Comparison of ENCODE assay signal across 15 cellular contexts in the genomic region with DNA sequence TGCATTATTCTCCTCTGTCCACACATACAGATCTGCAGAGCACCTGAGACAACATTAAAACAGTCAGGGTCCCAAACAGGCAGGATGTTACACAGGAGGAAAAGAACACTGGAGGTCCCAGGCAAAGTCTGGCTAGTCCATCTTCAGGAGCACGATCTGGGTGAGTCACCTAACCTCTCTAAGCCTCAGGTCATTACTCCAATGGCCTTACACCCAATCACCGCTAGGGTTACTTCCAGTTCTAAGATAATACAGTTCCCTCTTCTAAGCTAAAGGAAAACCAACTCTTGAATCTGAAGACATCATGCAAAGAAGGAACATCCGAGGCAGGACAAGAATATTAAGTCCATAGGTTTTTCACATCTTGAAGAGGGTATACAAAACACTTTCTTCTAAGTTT. TPM values are rescaled to one million over a fixed set of nuclear protein-coding genes. Genes with fewer than 3 reads are reported as not detected.
A peak's percentile ranks its signal among the peaks of the same experiment; 100 is the strongest.
DNase-seq lines count a peak whose midpoint lies in the region; ATAC-seq, FAIRE-seq and TF ChIP-seq lines count a peak whose summit lies in the region.
"Had no signal": no experiment of that assay in that cellular context is flagged by ENCODE, and none has a peak within 500 bp of the region (broad histone marks: within the 10 kb centered on the region; RNA-seq: fewer than 3 reads in every experiment).

No MANE protein-coding gene starts in this region.

- ATAC-seq in HepG2 (0 out of 3 replicates have a peak, but pooled peaks have one; percentile 29), HG03139 (IDR thresholded peaks at IDR 0.05; ENCODE audit: unreplicated experiment) (no peak), HG03108 (IDR thresholded peaks at IDR 0.05; ENCODE audit: unreplicated experiment) (no peak)
- ATAC-seq: stimulated activated memory B cell treated with anti-CD40 and anti-IgM and Interleukin-4, amounts not matched to agents 10 μg/mL and 1 μg/mL and 100 μg/mL, for 72 hours had no signal

- WGBS in HepG2 (ENCODE audit: low lambda C conversion rate) = 70% methylated on average over 3 of the region's 3 CpGs

- H3K36me3 ChIP-seq in brain microvascular endothelial cell (replicated peaks) (peaks cover 52% of the 10 kb centered on the region), HepG2 (replicated peaks in 1 of 2; ENCODE audit: control insufficient read depth in 1 of 2, insufficient read depth in 2 of 2, low read length in 2 of 2) (peaks cover 18 to 53% of the 10 kb centered on the region in 2 experiments)

- FAIRE-seq in HepG2 (lab: Jason Lieb, UNC) = no peak

- CTCF ChIA-PET in HepG2 (lab: Yijun Ruan, JAX; ENCODE audit: low intra/inter-chr PET ratio, low total read pairs) = no interaction called here

- POLR2A ChIA-PET in HepG2 (lab: Yijun Ruan, JAX) = no interaction called here

- BruUV-seq in HepG2 (replicated peaks; lab: Mats Ljungman, UMichigan) = no TSS peak

- H3K9ac ChIP-seq in HepG2 (ENCODE audit: insufficient read depth, low read depth, low read length) = no peak overlapping the region
- H3K9ac ChIP-seq: BLaER1 had no signal

- H2AFZ ChIP-seq in HepG2 (ENCODE audit: low read length) = no peak overlapping the region

- peaks cover 51% of the 10 kb centered on the region for H3K4me1 ChIP-seq in HepG2 (ENCODE audit: insufficient read depth, low read length)
- H3K4me1 ChIP-seq: BLaER1 had no signal

- H3K79me2 ChIP-seq in HepG2 (ENCODE audit: insufficient read depth, low read length) = no peaks in the 10 kb centered on the region

- H3K9me3 ChIP-seq in HepG2 (ENCODE audit: low read length) = no peaks in the 10 kb centered on the region
- H3K9me3 ChIP-seq: BLaER1 had no signal

- H4K20me1 ChIP-seq in HepG2 (ENCODE audit: insufficient read depth, low read length) = no peaks in the 10 kb centered on the region
- H4K20me1 ChIP-seq: BLaER1 had no signal

- TF ChIP-seq RAD21 in HepG2 (CRISPR knock-in tag; IDR thresholded peaks at IDR 0.05) = no peak

- peak; percentile 37 for DNase-seq in LHCN-M2 (ENCODE audit: low read depth)
- DNase-seq in brain microvascular endothelial cell = peak; percentile 16
- no peak for DNase-seq in HepG2 (ENCODE audit: low spot score)
- no peak for DNase-seq in germinal center (ENCODE audit: low spot score)
- DNase-seq in GM10266 (ENCODE audit: extremely low spot score) = no peak
- DNase-seq: activated naive CD8-positive, alpha-beta T cell treated with anti-CD3 and anti-CD28 coated beads for 36 hours; glutamatergic neuron; stimulated activated CD4-positive, alpha-beta T cell treated with anti-CD3 and anti-CD28 coated beads, Interleukin-2, amount 100 ng/mL, for 24 hours; T-helper 2 cell had no signal

- TF ChIP-seq EP300 in HepG2 (IDR thresholded peaks at IDR 0.05; ENCODE audit: low read depth in 2 of 2, low read length in 2 of 2) (no peak), HepG2 (CRISPR knock-in tag; IDR thresholded peaks at IDR 0.05; ENCODE audit: borderline replicate concordance) (no peak)

- H3K4me3 ChIP-seq in brain microvascular endothelial cell (ENCODE audit: low read depth, low read length) = no peak overlapping the region
- H3K4me3 ChIP-seq in HepG2 (replicated peaks in 1 of 3; ENCODE audit: insufficient read depth in 1 of 3, low read depth in 2 of 3, low read length in 3 of 3) = no peak overlapping the region
- H3K4me3 ChIP-seq: BLaER1, lung had no signal

- TF ChIP-seq CTCF in C4-2B (conservative IDR thresholded peaks at IDR 0.05) (no peak; the same call in 1 of the 2 replicates), brain microvascular endothelial cell (IDR thresholded peaks at IDR 0.05; ENCODE audit: low read depth, low read length, missing control alignments) (peak; percentile 36), HepG2 (CRISPR knock-in tag; IDR thresholded peaks at IDR 0.05) (no peak), GM10266 (IDR thresholded peaks at IDR 0.05; ENCODE audit: control insufficient read depth, insufficient read depth, low read depth, missing control alignments) (no peak)

- in situ Hi-C loops in brain microvascular endothelial cell (cut with HindIII; ENCODE audit: low pct_ligation_motif_present, low sequenced_read_pairs) = no loop called here
- in situ Hi-C loops in HepG2 (cut with HindIII; ENCODE audit: extremely low pct_ligation_motif_present, low pct_unique_long_range_greater_than_20kb) = no loop called here

- H3K4me2 ChIP-seq in HepG2 (ENCODE audit: low read depth, low read length) = no peak overlapping the region
- H3K4me2 ChIP-seq: BLaER1 had no signal

- TF ChIP-seq POLR2A in HepG2 (IDR thresholded peaks at IDR 0.05; ENCODE audit: insufficient read depth in 1 of 2, low read depth in 2 of 2, low read length in 2 of 2) = no peak

- H3K27me3 ChIP-seq in brain microvascular endothelial cell (replicated peaks) = no peaks in the 10 kb centered on the region
- no peaks in the 10 kb centered on the region; a peak in 1 of 5 replicates for H3K27me3 ChIP-seq in HepG2 (ENCODE audit: control insufficient read depth in 1 of 2, insufficient read depth in 2 of 2, low read length in 2 of 2)
- H3K27me3 ChIP-seq: BLaER1 had no signal

- H3K27ac ChIP-seq in C4-2B (peak overlapping the region; percentile 17; the same call in 1 of the 2 replicates), brain microvascular endothelial cell (no peak overlapping the region), HepG2 (ENCODE audit: extremely low read length, insufficient read depth, low read length) (no peak overlapping the region)
- H3K27ac ChIP-seq: BLaER1 had no signal

- intact Hi-C loops in HepG2 (cut with micrococcal nuclease; ENCODE audit: unreplicated experiment) = no loop called here

RNA-seq across cellular contexts. Expression of a gene that starts 24.5 kb away (rescaled TPM):
- total RNA-seq in LHCN-M2 (2014; rRNA removed) (36.0 and 36.9 TPM in 2 replicates), HepG2 (2016; rRNA removed; fragmentation: Illumina TruSeq; extraction: Trizol) (24.3 and 26.3 TPM in 2 replicates)
- 54.4 TPM for polyA plus RNA-seq in LHCN-M2 (2012)
- 17.6 and 18.6 TPM in 2 replicates for total RNA-seq in HepG2 (2016; cell fraction: cytosol; rRNA removed; fragmentation: Illumina TruSeq; extraction: Trizol; ENCODE audit: low read depth)
- 22.7 and 27.6 TPM in 2 replicates for total RNA-seq in HepG2 (2016; cell fraction: insoluble cytoplasmic fraction; rRNA removed; fragmentation: Illumina TruSeq; extraction: Trizol)
- total RNA-seq in HepG2 (2016; cell fraction: membrane; rRNA removed; fragmentation: Illumina TruSeq; extraction: Trizol) = 25.1 and 25.9 TPM in 2 replicates
- total RNA-seq in HepG2 (2016; cell fraction: nucleus; rRNA removed; fragmentation: Illumina TruSeq; extraction: Trizol) = 25.8 and 29.0 TPM in 2 replicates
- 26.2 and 29.9 TPM in 2 replicates for polyA plus RNA-seq in HepG2 (2011; rRNA removed)
- 17.5 and 19.1 TPM in 2 replicates for polyA plus RNA-seq in HepG2 (2011; cell fraction: cytosol; rRNA removed)
- 43.6 and 44.8 TPM in 2 replicates for polyA plus RNA-seq in HepG2 (2011; cell fraction: nucleus; rRNA removed)
- 21.1 and 26.8 TPM in 2 replicates for polyA plus RNA-seq in HepG2 (2012)
- polyA plus RNA-seq in HepG2 (2016; cell fraction: cytosol; fragmentation: Illumina TruSeq; extraction: Trizol; ENCODE audit: low read depth) = 18.0 and 18.4 TPM in 2 replicates
- 35.0 and 42.8 TPM in 2 replicates for polyA plus RNA-seq in HepG2 (2016; cell fraction: insoluble cytoplasmic fraction; fragmentation: Illumina TruSeq; extraction: Trizol; ENCODE audit: low read depth)
- 25.5 and 26.7 TPM in 2 replicates for polyA plus RNA-seq in HepG2 (2016; cell fraction: membrane; fragmentation: Illumina TruSeq; extraction: Trizol; ENCODE audit: low read depth)
- 59.5 and 59.7 TPM in 2 replicates for polyA plus RNA-seq in HepG2 (2016; cell fraction: nucleus; fragmentation: Illumina TruSeq; extraction: Trizol; ENCODE audit: insufficient read depth, low read depth)
- polyA minus RNA-seq in HepG2 (2011; rRNA and poly(A)+ RNA removed; ENCODE audit: low replicate concordance) = 45.5 and 76.2 TPM in 2 replicates
- polyA minus RNA-seq in HepG2 (2011; cell fraction: cytosol; rRNA and poly(A)+ RNA removed) = 17.1 and 17.2 TPM in 2 replicates
- polyA minus RNA-seq in HepG2 (2011; cell fraction: nucleus; rRNA and poly(A)+ RNA removed) = 38.6 and 40.3 TPM in 2 replicates

RNA-seq across cellular contexts. Expression of a gene that starts 46.4 kb away (rescaled TPM):
- 66.1 and 72.8 TPM in 2 replicates for total RNA-seq in LHCN-M2 (2014; rRNA removed)
- 289 TPM for polyA plus RNA-seq in LHCN-M2 (2012)
- 225 and 309 TPM in 2 replicates for total RNA-seq in HepG2 (2016; rRNA removed; fragmentation: Illumina TruSeq; extraction: Trizol)
- total RNA-seq in HepG2 (2016; cell fraction: cytosol; rRNA removed; fragmentation: Illumina TruSeq; extraction: Trizol; ENCODE audit: low read depth) = 89.2 and 115 TPM in 2 replicates
- 226 and 327 TPM in 2 replicates for total RNA-seq in HepG2 (2016; cell fraction: insoluble cytoplasmic fraction; rRNA removed; fragmentation: Illumina TruSeq; extraction: Trizol)
- total RNA-seq in HepG2 (2016; cell fraction: membrane; rRNA removed; fragmentation: Illumina TruSeq; extraction: Trizol) = 166 and 174 TPM in 2 replicates
- total RNA-seq in HepG2 (2016; cell fraction: nucleus; rRNA removed; fragmentation: Illumina TruSeq; extraction: Trizol) = 63.2 and 78.3 TPM in 2 replicates
- polyA plus RNA-seq in HepG2 (2011; rRNA removed) = 203 and 232 TPM in 2 replicates
- polyA plus RNA-seq in HepG2 (2011; cell fraction: cytosol; rRNA removed) = 210 and 287 TPM in 2 replicates
- 54.5 and 66.4 TPM in 2 replicates for polyA plus RNA-seq in HepG2 (2011; cell fraction: nucleus; rRNA removed)
- polyA plus RNA-seq in HepG2 (2012) = 157 and 173 TPM in 2 replicates
- polyA plus RNA-seq in HepG2 (2016; cell fraction: cytosol; fragmentation: Illumina TruSeq; extraction: Trizol; ENCODE audit: low read depth) = 119 and 141 TPM in 2 replicates
- polyA plus RNA-seq in HepG2 (2016; cell fraction: insoluble cytoplasmic fraction; fragmentation: Illumina TruSeq; extraction: Trizol; ENCODE audit: low read depth) = 316 and 360 TPM in 2 replicates
- polyA plus RNA-seq in HepG2 (2016; cell fraction: membrane; fragmentation: Illumina TruSeq; extraction: Trizol; ENCODE audit: low read depth) = 156 and 169 TPM in 2 replicates
- polyA plus RNA-seq in HepG2 (2016; cell fraction: nucleus; fragmentation: Illumina TruSeq; extraction: Trizol; ENCODE audit: insufficient read depth, low read depth) = 145 and 146 TPM in 2 replicates
- polyA minus RNA-seq in HepG2 (2011; rRNA and poly(A)+ RNA removed; ENCODE audit: low replicate concordance) = 174 and 191 TPM in 2 replicates
- polyA minus RNA-seq in HepG2 (2011; cell fraction: cytosol; rRNA and poly(A)+ RNA removed) = 62.8 and 71.2 TPM in 2 replicates
- 35.6 and 37.2 TPM in 2 replicates for polyA minus RNA-seq in HepG2 (2011; cell fraction: nucleus; rRNA and poly(A)+ RNA removed)

RNA-seq across cellular contexts. Expression of a gene that starts 46.8 kb away (rescaled TPM):
- total RNA-seq in LHCN-M2 (2014; rRNA removed) = 38.2 and 41.3 TPM in 2 replicates
- polyA plus RNA-seq in LHCN-M2 (2012) = 43.7 TPM
- 27.8 and 34.7 TPM in 2 replicates for total RNA-seq in HepG2 (2016; rRNA removed; fragmentation: Illumina TruSeq; extraction: Trizol)
- 11.5 and 12.9 TPM in 2 replicates for total RNA-seq in HepG2 (2016; cell fraction: cytosol; rRNA removed; fragmentation: Illumina TruSeq; extraction: Trizol; ENCODE audit: low read depth)
- 26.3 and 38.9 TPM in 2 replicates for total RNA-seq in HepG2 (2016; cell fraction: insoluble cytoplasmic fraction; rRNA removed; fragmentation: Illumina TruSeq; extraction: Trizol)
- total RNA-seq in HepG2 (2016; cell fraction: membrane; rRNA removed; fragmentation: Illumina TruSeq; extraction: Trizol) = 9.5 and 12.3 TPM in 2 replicates
- 9.1 and 10.6 TPM in 2 replicates for total RNA-seq in HepG2 (2016; cell fraction: nucleus; rRNA removed; fragmentation: Illumina TruSeq; extraction: Trizol)
- polyA plus RNA-seq in HepG2 (2011; rRNA removed) = 20.7 and 23.3 TPM in 2 replicates
- 17.4 and 24.4 TPM in 2 replicates for polyA plus RNA-seq in HepG2 (2011; cell fraction: cytosol; rRNA removed)
- polyA plus RNA-seq in HepG2 (2011; cell fraction: nucleus; rRNA removed) = 14.3 and 16.6 TPM in 2 replicates
- 11.6 and 14.1 TPM in 2 replicates for polyA plus RNA-seq in HepG2 (2012)
- 9.4 and 11.6 TPM in 2 replicates for polyA plus RNA-seq in HepG2 (2016; cell fraction: cytosol; fragmentation: Illumina TruSeq; extraction: Trizol; ENCODE audit: low read depth)
- polyA plus RNA-seq in HepG2 (2016; cell fraction: insoluble cytoplasmic fraction; fragmentation: Illumina TruSeq; extraction: Trizol; ENCODE audit: low read depth) = 32.3 and 35.6 TPM in 2 replicates
- polyA plus RNA-seq in HepG2 (2016; cell fraction: membrane; fragmentation: Illumina TruSeq; extraction: Trizol; ENCODE audit: low read depth) = 8.4 and 9.8 TPM in 2 replicates
- 15.3 and 17.8 TPM in 2 replicates for polyA plus RNA-seq in HepG2 (2016; cell fraction: nucleus; fragmentation: Illumina TruSeq; extraction: Trizol; ENCODE audit: insufficient read depth, low read depth)
- 4.4 and 7.5 TPM in 2 replicates for polyA minus RNA-seq in HepG2 (2011; rRNA and poly(A)+ RNA removed; ENCODE audit: low replicate concordance)
- 4.7 and 6.3 TPM in 2 replicates for polyA minus RNA-seq in HepG2 (2011; cell fraction: cytosol; rRNA and poly(A)+ RNA removed)
- polyA minus RNA-seq in HepG2 (2011; cell fraction: nucleus; rRNA and poly(A)+ RNA removed) = 2.8 and 4.1 TPM in 2 replicates

Comparison
In these comparisons a context has a peak if more than half of its experiments do, and no peak if none do; other contexts are left out.
1. DNase-seq: peak in LHCN-M2 (single experiment) and brain microvascular endothelial cell (single experiment); none in HepG2 (single experiment), germinal center (single experiment) and GM10266 (single experiment).